ENCODE assay signal across 12 cellular contexts in the genomic region with DNA sequence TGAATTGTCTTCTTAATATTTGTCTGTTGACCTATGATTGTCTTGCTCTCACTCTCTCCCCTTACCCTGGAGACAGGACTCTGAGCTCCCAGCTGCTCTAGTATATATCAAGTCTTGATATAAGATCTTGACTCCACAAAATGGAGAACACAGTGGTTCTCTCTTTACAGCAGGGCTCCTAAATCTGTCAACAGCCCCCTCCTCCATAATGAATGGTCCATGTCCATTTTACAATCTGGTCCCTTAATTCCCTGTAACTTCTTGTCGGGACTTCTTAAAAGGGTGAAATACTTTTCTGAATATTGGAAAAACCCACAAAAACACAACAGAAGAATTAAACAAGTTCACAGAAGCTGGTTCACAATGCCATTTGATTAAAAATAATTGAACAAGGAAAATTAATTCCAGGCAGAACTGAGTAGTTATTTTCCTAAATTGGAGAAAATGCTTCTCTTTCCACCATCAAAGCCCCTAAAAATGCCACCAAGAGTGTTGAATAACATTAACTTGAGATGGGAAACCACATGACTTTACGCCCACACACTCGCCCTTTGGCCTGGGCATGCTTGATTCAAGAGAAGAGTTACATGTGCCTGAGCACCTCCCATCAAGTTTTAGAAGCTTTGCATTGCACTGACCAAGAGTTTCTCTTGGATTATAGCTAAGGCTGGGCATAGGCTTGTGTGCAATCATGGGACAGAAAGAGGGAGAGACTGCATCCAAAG.
DNase-seq lines count a peak whose midpoint lies in the region; ATAC-seq and TF ChIP-seq lines count a peak whose summit lies in the region.
"Had no signal": no experiment of that assay in that cellular context is flagged by ENCODE, and none has a peak within 500 bp of the region (broad histone marks: within the 10 kb centered on the region; RNA-seq: fewer than 3 reads in every experiment).

No MANE protein-coding gene starts in this region.

- H3K4me2 ChIP-seq in MM.1S (ENCODE audit: low read depth, low read length) = no peak overlapping the region

- H3K36me3 ChIP-seq in MM.1S (replicated peaks; ENCODE audit: insufficient read depth, low read length) = no peaks in the 10 kb centered on the region
- H3K36me3 ChIP-seq: left ventricle myocardium inferior had no signal

- H3K79me2 ChIP-seq in MM.1S (ENCODE audit: low read length) = no peaks in the 10 kb centered on the region

- H3K9me2 ChIP-seq in MM.1S (replicated peaks; ENCODE audit: insufficient read depth, low read length) = no peaks in the 10 kb centered on the region

- no peak overlapping the region for H2AFZ ChIP-seq in MM.1S (ENCODE audit: low read length)

- TF ChIP-seq CTCF in MM.1S (IDR thresholded peaks at IDR 0.05; ENCODE audit: low read length) (no peak), Calu3 (IDR thresholded peaks at IDR 0.05; ENCODE audit: unreplicated experiment) (no peak)

- intact Hi-C loops in Calu3 (cut with micrococcal nuclease; ENCODE audit: unreplicated experiment) = no loop called here

- no peak for ATAC-seq in activated CD8-positive, alpha-beta memory T cell treated with anti-CD3 and anti-CD28 coated beads, Interleukin-2, amount 10 ng/mL, durations not matched to agents 7 days and 5 days
- ATAC-seq in left lobe of liver = peak; percentile 72

- H3K27me3 ChIP-seq in MM.1S (replicated peaks; ENCODE audit: insufficient read depth, low read length) = no peaks in the 10 kb centered on the region; the same call in 1 of the 2 replicates

- no peak overlapping the region for H3K9ac ChIP-seq in MM.1S (ENCODE audit: low read length)

- peaks cover 5% of the 10 kb centered on the region for H3F3A ChIP-seq in MM.1S (ENCODE audit: insufficient read depth, low read length)

- H3K27ac Mint-ChIP-seq in activated CD8-positive, alpha-beta memory T cell treated with anti-CD3 and anti-CD28 coated beads, Interleukin-2, amount 10 ng/mL, durations not matched to agents 7 days and 5 days = no peak overlapping the region
- no peak overlapping the region for H3K27ac Mint-ChIP-seq in Calu3 (ENCODE audit: unreplicated experiment)

- peaks cover 14% of the 10 kb centered on the region for H3K4me1 ChIP-seq in MM.1S (ENCODE audit: low read length)

- H3K9me3 Mint-ChIP-seq in activated CD8-positive, alpha-beta memory T cell treated with anti-CD3 and anti-CD28 coated beads, Interleukin-2, amount 10 ng/mL, durations not matched to agents 7 days and 5 days (ENCODE audit: low read depth) = no peaks in the 10 kb centered on the region
- H3K9me3 Mint-ChIP-seq in Calu3 (ENCODE audit: low read depth, unreplicated experiment) = peaks cover 7% of the 10 kb centered on the region

- CTCF ChIA-PET in activated CD8-positive, alpha-beta memory T cell treated with anti-CD3 and anti-CD28 coated beads, Interleukin-2, amount 10 ng/mL, durations not matched to agents 7 days and 5 days (lab: Charles Lee) = interaction anchor here (1.4 kb wide), 1 partner anchor 11 kb away, joined by 3 read pairs; no protein-coding TSS in a partner anchor
- CTCF ChIA-PET in Calu3 (lab: Charles Lee) = no interaction called here

- H3K4me3 Mint-ChIP-seq in activated CD8-positive, alpha-beta memory T cell treated with anti-CD3 and anti-CD28 coated beads, Interleukin-2, amount 10 ng/mL, durations not matched to agents 7 days and 5 days = no peak overlapping the region
- no peak overlapping the region for H3K4me3 Mint-ChIP-seq in Calu3 (ENCODE audit: low read depth, unreplicated experiment)

- H3K4me1 Mint-ChIP-seq in activated CD8-positive, alpha-beta memory T cell treated with anti-CD3 and anti-CD28 coated beads, Interleukin-2, amount 10 ng/mL, durations not matched to agents 7 days and 5 days = peaks cover 72% of the 10 kb centered on the region
- H3K4me1 Mint-ChIP-seq in Calu3 (ENCODE audit: low read depth, unreplicated experiment) = peaks cover 19% of the 10 kb centered on the region

- peak; percentile 75 for DNase-seq in activated CD8-positive, alpha-beta memory T cell treated with anti-CD3 and anti-CD28 coated beads for 24 hours
- DNase-seq in activated CD8-positive, alpha-beta memory T cell treated with anti-CD3 and anti-CD28 coated beads, Interleukin-2, amount 50 U/mL, for 48 hours = no peak
- DNase-seq in activated CD8-positive, alpha-beta memory T cell treated with anti-CD3 and anti-CD28 coated beads, Interleukin-2, amount 10 ng/mL, durations not matched to agents 7 days and 5 days = peak; percentile 46
- peak; percentile 52 for DNase-seq in left lobe of liver (ENCODE audit: low spot score)
- DNase-seq in stimulated activated CD8-positive, alpha-beta memory T cell treated with anti-CD3 and anti-CD28 coated beads, Interleukin-4, amount 100 ng/mL, for 48 hours = peak; percentile 76
- no peak for DNase-seq in MM.1S
- DNase-seq in Calu3 = no peak
- no peak for DNase-seq in superior temporal gyrus (ENCODE audit: extremely low spot score)
- DNase-seq: effector memory CD4-positive, alpha-beta T cell; glutamatergic neuron; left ventricle myocardium inferior; NCI-H345 had no signal

- no peak overlapping the region for H3K27ac ChIP-seq in MM.1S (ENCODE audit: low read length)
- H3K27ac ChIP-seq: left ventricle myocardium inferior had no signal

- peaks cover 25% of the 10 kb centered on the region for H3K36me3 Mint-ChIP-seq in activated CD8-positive, alpha-beta memory T cell treated with anti-CD3 and anti-CD28 coated beads, Interleukin-2, amount 10 ng/mL, durations not matched to agents 7 days and 5 days
- H3K36me3 Mint-ChIP-seq in Calu3 (ENCODE audit: insufficient read depth, unreplicated experiment) = peaks cover 5% of the 10 kb centered on the region

- no peak overlapping the region for H3K4me3 ChIP-seq in MM.1S (ENCODE audit: low read length)
- H3K4me3 ChIP-seq: left ventricle myocardium inferior had no signal

- H4K20me1 ChIP-seq in MM.1S (ENCODE audit: insufficient read depth, low read length) = no peaks in the 10 kb centered on the region

- H3K9me3 ChIP-seq in MM.1S (replicated peaks; ENCODE audit: insufficient read depth, low read length) = no peaks in the 10 kb centered on the region

- no peaks in the 10 kb centered on the region for H3K27me3 Mint-ChIP-seq in activated CD8-positive, alpha-beta memory T cell treated with anti-CD3 and anti-CD28 coated beads, Interleukin-2, amount 10 ng/mL, durations not matched to agents 7 days and 5 days
- H3K27me3 Mint-ChIP-seq in Calu3 (ENCODE audit: unreplicated experiment) = no peaks in the 10 kb centered on the region

- BruUV-seq in Calu3 (replicated peaks; lab: Mats Ljungman, UMichigan) = no TSS peak

Comparison
In these comparisons a context has a peak if more than half of its experiments do, and no peak if none do; other contexts are left out.
1. DNase-seq: peak in activated CD8-positive, alpha-beta memory T cell treated with anti-CD3 and anti-CD28 coated beads for 24 hours (single experiment), activated CD8-positive, alpha-beta memory T cell treated with anti-CD3 and anti-CD28 coated beads, Interleukin-2, amount 10 ng/mL, durations not matched to agents 7 days and 5 days (single experiment), left lobe of liver (single experiment) and stimulated activated CD8-positive, alpha-beta memory T cell treated with anti-CD3 and anti-CD28 coated beads, Interleukin-4, amount 100 ng/mL, for 48 hours (single experiment); none in activated CD8-positive, alpha-beta memory T cell treated with anti-CD3 and anti-CD28 coated beads, Interleukin-2, amount 50 U/mL, for 48 hours (single experiment), MM.1S (single experiment), Calu3 (single experiment) and superior temporal gyrus (single experiment).